In genomic region chr17:81912441-81913309, GRCh38 we compare ENCODE assay signal across 14 cellular contexts. TPM values are rescaled to one million over a fixed set of nuclear protein-coding genes. Genes with fewer than 3 reads are reported as not detected.
DNase-seq lines count a peak whose midpoint lies in the region; ATAC-seq and TF ChIP-seq lines count a peak whose summit lies in the region.
"Had no signal": no experiment of that assay in that cellular context is flagged by ENCODE, and none has a peak within 500 bp of the region (broad histone marks: within the 10 kb centered on the region; RNA-seq: fewer than 3 reads in every experiment).

No MANE protein-coding gene starts in this region.

- DNase-seq in activated naive CD4-positive, alpha-beta T cell treated with anti-CD3 and anti-CD28 coated beads, Interleukin-2, amount 10 ng/mL, durations not matched to agents 7 days and 5 days: no peak
- DNase-seq in activated naive CD4-positive, alpha-beta T cell treated with Interleukin-2 at 50 U/mL for 16 hours: no peak
- DNase-seq in SW480 (ENCODE audit: low spot score): peak; percentile 99
- DNase-seq in glutamatergic neuron: no peak
- peak; percentile 65 for DNase-seq in stomach
- no peak for DNase-seq in iPS-NIHi7 (ENCODE audit: extremely low spot score)
- DNase-seq in Caco-2: no peak
- DNase-seq: DND-41; effector memory CD8-positive, alpha-beta T cell; MG63; transverse colon had no signal

- H3K36me3 ChIP-seq in stomach (peaks cover 44 to 63% (median 58%) of the 10 kb centered on the region in 4 donors), Caco-2 (ENCODE audit: control insufficient read depth, insufficient read depth, low read length) (peaks cover 19% of the 10 kb centered on the region)

- peak overlapping the region; percentile 2 for H3K4me3 Mint-ChIP-seq in activated naive CD4-positive, alpha-beta T cell treated with anti-CD3 and anti-CD28 coated beads, Interleukin-2, amount 10 ng/mL, durations not matched to agents 7 days and 5 days
- peak overlapping the region; percentile 78 for H3K4me3 Mint-ChIP-seq in glutamatergic neuron (ENCODE audit: unreplicated experiment)
- no peak overlapping the region for H3K4me3 Mint-ChIP-seq in Caco-2 (ENCODE audit: unreplicated experiment)

- TF ChIP-seq EP300 in stomach (IDR thresholded peaks at IDR 0.05): no peak

- H3K27me3 ChIP-seq in stomach (no peaks in the 10 kb centered on the region), Caco-2 (replicated peaks; ENCODE audit: control insufficient read depth, insufficient read depth, low read length) (no peaks in the 10 kb centered on the region)
- H3K27me3 ChIP-seq: MG63, SJSA1, transverse colon had no signal

- H3K4me1 ChIP-seq in stomach (peaks cover 22 to 67% (median 54%) of the 10 kb centered on the region in 4 donors), Caco-2 (peaks cover 26% of the 10 kb centered on the region)

- intact Hi-C loops in stomach (cut with DNase I; ENCODE audit: low total_unique reads) (no loop called here), Caco-2 (cut with micrococcal nuclease; ENCODE audit: unreplicated experiment) (no loop called here)

- no peaks in the 10 kb centered on the region for H3K9me3 Mint-ChIP-seq in activated naive CD4-positive, alpha-beta T cell treated with anti-CD3 and anti-CD28 coated beads, Interleukin-2, amount 10 ng/mL, durations not matched to agents 7 days and 5 days
- H3K9me3 Mint-ChIP-seq in glutamatergic neuron (ENCODE audit: unreplicated experiment) (peaks cover 5% of the 10 kb centered on the region), Caco-2 (ENCODE audit: unreplicated experiment) (no peaks in the 10 kb centered on the region)
- H3K9me3 Mint-ChIP-seq: effector memory CD8-positive, alpha-beta T cell had no signal

- no TSS peak for BruUV-seq in Caco-2 (replicated peaks; lab: Mats Ljungman, UMichigan)

- H3K4me1 Mint-ChIP-seq in activated naive CD4-positive, alpha-beta T cell treated with anti-CD3 and anti-CD28 coated beads, Interleukin-2, amount 10 ng/mL, durations not matched to agents 7 days and 5 days: peaks cover 37% of the 10 kb centered on the region
- H3K4me1 Mint-ChIP-seq in glutamatergic neuron (ENCODE audit: low read depth, unreplicated experiment) (peaks cover 8% of the 10 kb centered on the region), Caco-2 (ENCODE audit: low read depth, unreplicated experiment) (peaks cover 29% of the 10 kb centered on the region)

- no peak for TF ChIP-seq POLR2A in stomach (IDR thresholded peaks at IDR 0.05)

- peaks cover 46% of the 10 kb centered on the region for H3K36me3 Mint-ChIP-seq in activated naive CD4-positive, alpha-beta T cell treated with anti-CD3 and anti-CD28 coated beads, Interleukin-2, amount 10 ng/mL, durations not matched to agents 7 days and 5 days
- H3K36me3 Mint-ChIP-seq in glutamatergic neuron (ENCODE audit: unreplicated experiment): no peaks in the 10 kb centered on the region
- H3K36me3 Mint-ChIP-seq in Caco-2 (ENCODE audit: insufficient read depth, unreplicated experiment): peaks cover 93% of the 10 kb centered on the region

- H3K27me3 Mint-ChIP-seq in activated naive CD4-positive, alpha-beta T cell treated with anti-CD3 and anti-CD28 coated beads, Interleukin-2, amount 10 ng/mL, durations not matched to agents 7 days and 5 days: no peaks in the 10 kb centered on the region
- no peaks in the 10 kb centered on the region for H3K27me3 Mint-ChIP-seq in glutamatergic neuron (ENCODE audit: unreplicated experiment)
- H3K27me3 Mint-ChIP-seq in Caco-2 (ENCODE audit: insufficient read depth, unreplicated experiment): no peaks in the 10 kb centered on the region
- H3K27me3 Mint-ChIP-seq: effector memory CD8-positive, alpha-beta T cell had no signal

- peak overlapping the region; percentile 55 to 78 (median 66) for H3K27ac ChIP-seq in stomach
- H3K27ac ChIP-seq: SJSA1 had no signal

- WGBS in stomach, 5 donors: 79 to 88% (median 84%) methylated on average over 32 of the region's 32 CpGs

- no peaks in the 10 kb centered on the region for H3K9me3 ChIP-seq in stomach
- no peaks in the 10 kb centered on the region for H3K9me3 ChIP-seq in Caco-2
- H3K9me3 ChIP-seq: MG63, transverse colon had no signal

- no peak for ATAC-seq in GM18511 (IDR thresholded peaks at IDR 0.05; ENCODE audit: unreplicated experiment)
- ATAC-seq: effector memory CD8-positive, alpha-beta T cell; GM12878 had no signal

- POLR2A ChIA-PET in Caco-2 (lab: Charles Lee): interaction anchor here (0.6 kb wide), 1 partner anchor 15 kb away, joined by 3 read pairs; no protein-coding TSS in a partner anchor

- TF ChIP-seq CTCF in glutamatergic neuron (IDR thresholded peaks at IDR 0.05; ENCODE audit: partially characterized antibody, unreplicated experiment) (no peak), stomach (IDR thresholded peaks at IDR 0.05) (no peak), Caco-2 (IDR thresholded peaks at IDR 0.05; ENCODE audit: insufficient read depth in 1 of 2, low read depth in 1 of 2, low read length in 1 of 2, severe bottlenecking in 1 of 2, unreplicated experiment in 1 of 2) (no peak)

- CTCF ChIA-PET in activated naive CD4-positive, alpha-beta T cell treated with anti-CD3 and anti-CD28 coated beads, Interleukin-2, amount 10 ng/mL, durations not matched to agents 7 days and 5 days (lab: Charles Lee): no interaction called here
- CTCF ChIA-PET in Caco-2 (lab: Charles Lee): interaction anchor here (0.6 to 0.8 kb wide), 2 partner anchors 15 kb away, joined by 9 to 11 read pairs; partner anchors contain the start of gene MAFG

- peak overlapping the region in 1 of 4 donors; percentile 28 for H3K4me3 ChIP-seq in stomach
- H3K4me3 ChIP-seq in Caco-2 (ENCODE audit: low read depth, low read length): no peak overlapping the region
- H3K4me3 ChIP-seq: GM12878, SJSA1 had no signal

- H3K27ac Mint-ChIP-seq in activated naive CD4-positive, alpha-beta T cell treated with anti-CD3 and anti-CD28 coated beads, Interleukin-2, amount 10 ng/mL, durations not matched to agents 7 days and 5 days: peak overlapping the region; percentile 55
- H3K27ac Mint-ChIP-seq in glutamatergic neuron (ENCODE audit: unreplicated experiment) (no peak overlapping the region), Caco-2 (ENCODE audit: unreplicated experiment) (no peak overlapping the region)

RNA-seq across cellular contexts. Expression of gene PCYT2, which starts 1.5 kb away (rescaled TPM):
- 63.0 TPM for total RNA-seq in glutamatergic neuron (ENCODE audit: unreplicated experiment)
- 100 to 1,000 TPM in 2 of 5 donors, 10 to 100 TPM in 3; 17.5 to 119 (median 27.2) TPM for total RNA-seq in stomach
- 10 to 100 TPM; 39.7 to 51.7 (median 42.8) TPM for polyA plus RNA-seq in stomach
- 125 and 151 TPM in 2 replicates for total RNA-seq in Caco-2 (2022)

RNA-seq across cellular contexts. Expression of gene SIRT7, which starts 5.3 kb away (rescaled TPM):
- 38.7 TPM for total RNA-seq in glutamatergic neuron (ENCODE audit: unreplicated experiment)
- 100 to 1,000 TPM in 1 of 5 donors, 10 to 100 TPM in 4; 22.8 to 128 (median 56.0) TPM for total RNA-seq in stomach
- polyA plus RNA-seq in stomach: 10 to 100 TPM; 18.2 to 46.9 (median 44.1) TPM
- 55.6 and 57.4 TPM in 2 replicates for total RNA-seq in Caco-2 (2022)

RNA-seq across cellular contexts. Expression of gene NPB, which starts 10.6 kb away (rescaled TPM):
- total RNA-seq in glutamatergic neuron (ENCODE audit: unreplicated experiment): 0.96 TPM
- 1 to 10 TPM in 2 of 5 donors, not detected in 3; 1.4 to 2.0 TPM for total RNA-seq in stomach
- polyA plus RNA-seq in stomach: under 1 TPM in 2 of 3 donors, not detected in 1; 0.83 to 0.93 TPM
- total RNA-seq in Caco-2 (2022): 0.37 and 0.68 TPM in 2 replicates

RNA-seq across cellular contexts. Expression of gene MAFG, which starts 14.9 kb away (rescaled TPM):
- total RNA-seq in glutamatergic neuron (ENCODE audit: unreplicated experiment) (30.6 TPM), stomach (10 to 100 TPM in 4 of 5 donors, 1 to 10 TPM in 1; 2.3 to 30.4 (median 20.3) TPM), Caco-2 (2022) (28.9 and 29.1 TPM in 2 replicates)
- polyA plus RNA-seq in stomach: 1 to 10 TPM; 7.2 to 8.9 (median 8.1) TPM

RNA-seq across cellular contexts. Expression of gene ANAPC11, which starts 21.2 kb away (rescaled TPM):
- 118 TPM for total RNA-seq in glutamatergic neuron (ENCODE audit: unreplicated experiment)
- 100 to 1,000 TPM in 3 of 5 donors, 10 to 100 TPM in 2; 49.8 to 141 (median 108) TPM for total RNA-seq in stomach
- 100 to 1,000 TPM; 231 to 276 (median 257) TPM for polyA plus RNA-seq in stomach
- total RNA-seq in Caco-2 (2022): 133 and 140 TPM in 2 replicates

Comparison
In these comparisons a context has a peak if more than half of its experiments do, and no peak if none do; other contexts are left out.
1. DNase-seq: peak in SW480 (single experiment) and stomach (single experiment); none in activated naive CD4-positive, alpha-beta T cell treated with anti-CD3 and anti-CD28 coated beads, Interleukin-2, amount 10 ng/mL, durations not matched to agents 7 days and 5 days (single experiment), activated naive CD4-positive, alpha-beta T cell treated with Interleukin-2 at 50 U/mL for 16 hours (single experiment), glutamatergic neuron (single experiment), iPS-NIHi7 (single experiment) and Caco-2 (0 of 2).